8 cellular contexts compared by ENCODE assay signal in genomic region chr2:88307817-88308216, GRCh38.
A peak's percentile ranks its signal among the peaks of the same experiment; 100 is the strongest.
DNase-seq lines count a peak whose midpoint lies in the region; ATAC-seq and TF ChIP-seq lines count a peak whose summit lies in the region.

No MANE protein-coding gene starts in this region.

- no peak for ATAC-seq in HG02588 (IDR thresholded peaks at IDR 0.05; ENCODE audit: unreplicated experiment)
- ATAC-seq in HG02981 (IDR thresholded peaks at IDR 0.05; ENCODE audit: unreplicated experiment): no peak
- no peak for ATAC-seq in GM21529 (IDR thresholded peaks at IDR 0.05; ENCODE audit: unreplicated experiment)

- H3K27me3 ChIP-seq in GM06990 (replicated peaks; ENCODE audit: control insufficient read depth, insufficient read depth, low read length) (no peaks in the 10 kb centered on the region), uterus (no peaks in the 10 kb centered on the region)

- no peaks in the 10 kb centered on the region for H3K36me3 ChIP-seq in GM06990 (ENCODE audit: control insufficient read depth, insufficient read depth, low read length)
- H3K36me3 ChIP-seq in uterus: no peaks in the 10 kb centered on the region

- no peak for TF ChIP-seq POLR2A in uterus (IDR thresholded peaks at IDR 0.05)

- no peaks in the 10 kb centered on the region for H3K4me1 ChIP-seq in uterus

- no peak overlapping the region for H3K27ac ChIP-seq in uterus

- no peak overlapping the region for H3K4me3 ChIP-seq in AG09309 (ENCODE audit: control insufficient read depth, low read depth, low read length)
- no peak overlapping the region for H3K4me3 ChIP-seq in GM06990 (replicated peaks; ENCODE audit: low read depth, low read length)
- H3K4me3 ChIP-seq in fibroblast of the aortic adventitia (ENCODE audit: low read depth, low read length): no peak overlapping the region
- no peak overlapping the region for H3K4me3 ChIP-seq in uterus

- no peaks in the 10 kb centered on the region for H3K9me3 ChIP-seq in uterus

- intact Hi-C loops in uterus (cut with DNase I; ENCODE audit: low total_unique reads): no loop called here

- DNase-seq in AG09309 (ENCODE audit: low read depth) (no peak), GM06990 (ENCODE audit: extremely low read depth, insufficient read length) (no peak), NOMO-1 treated with DMSO at 0.1 percent for 48 hours (lab: John Stamatoyannopoulos, UW; ENCODE audit: unreplicated experiment) (peak; percentile 4), fibroblast of the aortic adventitia (ENCODE audit: low read depth) (no peak), uterus (no peak)

- TF ChIP-seq CTCF in AG09309 (IDR thresholded peaks at IDR 0.05; ENCODE audit: control insufficient read depth, insufficient read depth, low read depth, low read length, missing control alignments): peak; percentile 32
- TF ChIP-seq CTCF in GM06990 (IDR thresholded peaks at IDR 0.05; ENCODE audit: insufficient read depth, low read length, poor library complexity, severe bottlenecking): peak; percentile 51
- TF ChIP-seq CTCF in fibroblast of the aortic adventitia (IDR thresholded peaks at IDR 0.05; ENCODE audit: insufficient read depth, low read length): peak; percentile 22
- no peak for TF ChIP-seq CTCF in uterus (IDR thresholded peaks at IDR 0.05)

Comparison
In these comparisons a context has a peak if more than half of its experiments do, and no peak if none do; other contexts are left out.
1. CTCF ChIP-seq: peak in AG09309 (single experiment), GM06990 (single experiment) and fibroblast of the aortic adventitia (single experiment); none in uterus (0 of 4).